ENCODE assay signal across 12 cellular contexts in genomic region chr5:9188131-9188530, GRCh38.
DNase-seq lines count a peak whose midpoint lies in the region; ATAC-seq, FAIRE-seq and TF ChIP-seq lines count a peak whose summit lies in the region.
"Had no signal": no experiment of that assay in that cellular context is flagged by ENCODE, and none has a peak within 500 bp of the region (broad histone marks: within the 10 kb centered on the region; RNA-seq: fewer than 3 reads in every experiment).

No MANE protein-coding gene starts in this region.

- CTCF ChIA-PET in HepG2 (lab: Yijun Ruan, JAX; ENCODE audit: low intra/inter-chr PET ratio, low total read pairs), result no interaction called here

- H3K36me3 ChIP-seq in HepG2 (replicated peaks in 1 of 2; ENCODE audit: control insufficient read depth in 1 of 2, insufficient read depth in 2 of 2, low read length in 2 of 2) (no peaks in the 10 kb centered on the region), right lobe of liver (no peaks in the 10 kb centered on the region)

- no peak overlapping the region for H3K4me3 ChIP-seq in HepG2 (replicated peaks in 1 of 3; ENCODE audit: insufficient read depth in 1 of 3, low read depth in 2 of 3, low read length in 3 of 3)
- H3K4me3 ChIP-seq in right lobe of liver, result no peak overlapping the region
- no peak overlapping the region for H3K4me3 ChIP-seq in fibroblast of mammary gland (ENCODE audit: control insufficient read depth, low read depth, low read length)

- H3K4me2 ChIP-seq in HepG2 (ENCODE audit: low read depth, low read length), result no peak overlapping the region

- WGBS in HepG2 (ENCODE audit: low lambda C conversion rate), result 8% methylated on average over 5 of the region's 5 CpGs
- WGBS in right lobe of liver (ENCODE audit: insufficient coverage, low coverage, low lambda C conversion rate, missing lambda C conversion rate), result 39% methylated on average over 5 of the region's 5 CpGs

- no peak overlapping the region for H3K27ac ChIP-seq in HepG2 (ENCODE audit: extremely low read length, insufficient read depth, low read length)
- no peak overlapping the region for H3K27ac ChIP-seq in right lobe of liver

- TF ChIP-seq EP300 in HepG2 (IDR thresholded peaks at IDR 0.05; ENCODE audit: low read depth in 2 of 2, low read length in 2 of 2), result no peak
- TF ChIP-seq EP300 in HepG2 (CRISPR knock-in tag; IDR thresholded peaks at IDR 0.05; ENCODE audit: borderline replicate concordance), result no peak

- H2AFZ ChIP-seq in HepG2 (ENCODE audit: low read length), result no peak overlapping the region

- TF ChIP-seq POLR2A in HepG2 (IDR thresholded peaks at IDR 0.05; ENCODE audit: insufficient read depth in 1 of 2, low read depth in 2 of 2, low read length in 2 of 2) (no peak), right lobe of liver (IDR thresholded peaks at IDR 0.05) (no peak)

- ATAC-seq in HepG2 (no peak), right lobe of liver (no peak)

- H3K4me1 ChIP-seq in HepG2 (ENCODE audit: insufficient read depth, low read length) (no peaks in the 10 kb centered on the region), right lobe of liver (no peaks in the 10 kb centered on the region)

- no peaks in the 10 kb centered on the region for H3K79me2 ChIP-seq in HepG2 (ENCODE audit: insufficient read depth, low read length)

- intact Hi-C loops in HepG2 (cut with micrococcal nuclease; ENCODE audit: unreplicated experiment), result no loop called here
- intact Hi-C loops in right lobe of liver (cut with DNase I), result no loop called here

- no peaks in the 10 kb centered on the region for H3K27me3 ChIP-seq in HepG2 (ENCODE audit: control insufficient read depth in 1 of 2, insufficient read depth in 2 of 2, low read length in 2 of 2)
- H3K27me3 ChIP-seq in right lobe of liver, result no peaks in the 10 kb centered on the region

- BruUV-seq in HepG2 (replicated peaks; lab: Mats Ljungman, UMichigan), result no TSS peak

- in situ Hi-C loops in HepG2 (cut with HindIII; ENCODE audit: extremely low pct_ligation_motif_present, low pct_unique_long_range_greater_than_20kb), result no loop called here

- H4K20me1 ChIP-seq in HepG2 (ENCODE audit: insufficient read depth, low read length), result no peaks in the 10 kb centered on the region

- no peak for DNase-seq in HepG2 (ENCODE audit: low spot score)
- no peak for DNase-seq in right lobe of liver
- peak; percentile 77 for DNase-seq in RCC 7860 (ENCODE audit: low spot score)
- DNase-seq in fibroblast of mammary gland (ENCODE audit: low read depth), result peak; percentile 91
- DNase-seq in urothelium cell line (ENCODE audit: low spot score), result peak; percentile 35
- no peak for DNase-seq in nucleus accumbens (lab: John Stamatoyannopoulos, UW)
- no peak for DNase-seq in 8988T
- DNase-seq in DMS114 treated with DMSO at 0.1 percent for 48 hours (lab: John Stamatoyannopoulos, UW; ENCODE audit: unreplicated experiment), result no peak
- DNase-seq: activated CD4-positive, alpha-beta T cell treated with anti-CD3 and anti-CD28 coated beads, Interleukin-2, amount 50 U/mL, for 1 hour; KG1; left cardiac atrium; NCI-H446 had no signal

- H3K9me3 ChIP-seq in HepG2 (ENCODE audit: low read length) (peaks cover 5% of the 10 kb centered on the region; the same call in 1 of the 2 replicates), right lobe of liver (no peaks in the 10 kb centered on the region)

- POLR2A ChIA-PET in HepG2 (lab: Yijun Ruan, JAX), result no interaction called here

- FAIRE-seq in HepG2 (lab: Jason Lieb, UNC) (no peak), RCC 7860 (lab: Jason Lieb, UNC) (peak; percentile 57), urothelium cell line (lab: Jason Lieb, UNC) (no peak)

- no peak for TF ChIP-seq RAD21 in HepG2 (CRISPR knock-in tag; IDR thresholded peaks at IDR 0.05)

- H3K9ac ChIP-seq in HepG2 (ENCODE audit: insufficient read depth, low read depth, low read length), result no peak overlapping the region

- no peak for TF ChIP-seq CTCF in HepG2 (CRISPR knock-in tag; IDR thresholded peaks at IDR 0.05)
- TF ChIP-seq CTCF in right lobe of liver (IDR thresholded peaks at IDR 0.05), result no peak
- TF ChIP-seq CTCF in fibroblast of mammary gland (conservative IDR thresholded peaks at IDR 0.05; ENCODE audit: control insufficient read depth, insufficient read depth, low read depth, low read length), result no peak

TF ChIP-seq in HepG2, 621 proteins besides CTCF, POLR2A, EP300 and RAD21:
- no peak for TF ChIP-seq SNAI1 (CRISPR knock-in tag; IDR thresholded peaks at IDR 0.05; ENCODE audit: borderline replicate concordance)
- 0 out of 2 replicates have a peak, but pooled peaks have one; percentile 10 for TF ChIP-seq FOSL2 (CRISPR knock-in tag; IDR thresholded peaks at IDR 0.05)

Comparison
In these comparisons a context has a peak if more than half of its experiments do, and no peak if none do; other contexts are left out.
1. DNase-seq: peak in RCC 7860 (single experiment), fibroblast of mammary gland (single experiment) and urothelium cell line (single experiment); none in HepG2 (single experiment), right lobe of liver (0 of 3), nucleus accumbens (0 of 56), 8988T (single experiment) and DMS114 treated with DMSO at 0.1 percent for 48 hours (single experiment).